Comparison of ENCODE assay signal across 14 cellular contexts in the genomic region with DNA sequence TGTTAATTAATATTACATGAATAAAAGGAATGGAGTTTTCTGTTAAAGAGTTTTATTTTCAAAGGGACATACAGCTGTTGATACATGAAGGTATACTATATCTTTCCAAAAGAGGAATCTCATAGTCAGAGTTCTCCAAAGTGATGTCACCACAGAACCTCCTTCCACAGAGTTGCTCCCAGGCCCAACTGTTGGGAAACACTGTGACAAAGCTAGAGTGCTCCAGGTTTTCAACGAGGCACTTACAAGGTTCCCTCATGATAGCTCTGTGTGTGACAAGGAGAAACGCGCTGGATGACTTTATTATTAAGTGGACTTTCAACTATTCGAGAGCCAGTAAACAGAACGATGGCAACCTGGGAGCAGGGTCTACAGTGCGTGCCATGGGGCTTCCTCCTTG.
"Had no signal": no experiment of that assay in that cellular context is flagged by ENCODE, and none has a peak within 500 bp of the region (broad histone marks: within the 10 kb centered on the region; RNA-seq: fewer than 3 reads in every experiment).

No MANE protein-coding gene starts in this region.

- H3K4me1 ChIP-seq: prostate gland had no signal

- H3K9me3 ChIP-seq: adrenal gland, esophagus squamous epithelium, prostate gland, right atrium auricular region, vagina had no signal

- ATAC-seq: activated naive CD4-positive, alpha-beta T cell treated with anti-CD3 and anti-CD28 coated beads, Interleukin-2, amount 50 U/mL, for 72 hours; naive thymus-derived CD8-positive, alpha-beta T cell had no signal

- DNase-seq: activated CD4-positive, alpha-beta T cell treated with anti-CD3 and anti-CD28 coated beads for 1 hour; activated CD4-positive, alpha-beta T cell treated with anti-CD3 and anti-CD28 coated beads, Interleukin-2, amount 50 U/mL, for 48 hours; activated gamma-delta T cell treated with Interleukin-2 at 50 U/mL for 16 hours; activated T-cell treated with anti-CD3 and anti-CD28 coated beads for 4 hours; adrenal gland; effector memory CD4-positive, alpha-beta T cell; esophagus squamous epithelium; naive thymus-derived CD8-positive, alpha-beta T cell; T-helper 2 cell; trophoblast cell had no signal

- H3K27ac ChIP-seq: vagina had no signal

- H3K4me3 ChIP-seq: adrenal gland, esophagus squamous epithelium, prostate gland, right atrium auricular region, vagina had no signal

- H3K36me3 ChIP-seq: adrenal gland, esophagus squamous epithelium, prostate gland, right atrium auricular region, vagina had no signal

- H3K27me3 ChIP-seq: adrenal gland, esophagus squamous epithelium, right atrium auricular region, vagina had no signal
